ENCODE assay signal across 31 cellular contexts in genomic region chr5:110062246-110062645, GRCh38.
"Had no signal": no experiment of that assay in that cellular context is flagged by ENCODE, and none has a peak within 500 bp of the region (broad histone marks: within the 10 kb centered on the region; RNA-seq: fewer than 3 reads in every experiment).

No MANE protein-coding gene starts in this region.

- ATAC-seq: activated CD8-positive, alpha-beta T cell treated with anti-CD3 and anti-CD28 coated beads for 36 hours; activated naive CD4-positive, alpha-beta T cell treated with anti-CD3 and anti-CD28 coated beads, Interleukin-2, amount 50 U/mL, for 72 hours; activated T-cell treated with anti-CD3 and anti-CD28 coated beads, Interleukin-2, amount 50 U/mL, for 4 hours; activated T-cell treated with anti-CD3 and anti-CD28 coated beads, Interleukin-2, amount 50 U/mL, for 72 hours; activated T-helper 17 cell treated with anti-CD3 and anti-CD28 coated beads, Interleukin-2, amount 50 U/mL, for 72 hours had no signal

- DNase-seq: activated B cell treated with CpG ODN at 0.5 μM for 24 hours; activated CD4-positive, alpha-beta memory T cell treated with anti-CD3 and anti-CD28 coated beads for 36 hours; activated CD4-positive, alpha-beta T cell treated with anti-CD3 and anti-CD28 coated beads for 4 hours; activated CD4-positive, alpha-beta T cell treated with anti-CD3 and anti-CD28 coated beads, Interleukin-2, amount 10 ng/mL, durations not matched to agents 24 days and 14 days; activated CD4-positive, alpha-beta T cell treated with anti-CD3 and anti-CD28 coated beads, Interleukin-2, amount 50 U/mL, for 1 hour; activated CD4-positive, alpha-beta T cell treated with anti-CD3 and anti-CD28 coated beads, Interleukin-2, amount 50 U/mL, for 4 hours; activated CD4-positive, CD25-positive, alpha-beta regulatory T cell treated with anti-CD3 and anti-CD28 coated beads, Interleukin-2, amount 50 U/mL, for 72 hours; activated CD8-positive, alpha-beta memory T cell treated with anti-CD3 and anti-CD28 coated beads, Interleukin-2, amount 50 U/mL, for 4 hours; activated CD8-positive, alpha-beta T cell treated with anti-CD3 and anti-CD28 coated beads for 36 hours; activated effector memory CD4-positive, alpha-beta T cell treated with anti-CD3 and anti-CD28 coated beads, Interleukin-2, amount 50 U/mL, for 16 hours; activated gamma-delta T cell treated with Interleukin-2 at 50 U/mL for 16 hours; activated naive CD4-positive, alpha-beta T cell; activated naive CD4-positive, alpha-beta T cell treated with anti-CD3 and anti-CD28 coated beads for 36 hours; activated naive CD4-positive, alpha-beta T cell treated with anti-CD3 and anti-CD28 coated beads, Interleukin-2, amount 50 U/mL, for 16 hours; activated naive CD8-positive, alpha-beta T cell treated with anti-CD3 and anti-CD28 coated beads for 36 hours; activated T-cell treated with anti-CD3 and anti-CD28 coated beads for 4 hours; activated T-cell treated with anti-CD3 and anti-CD28 coated beads, Interleukin-2, amount 50 U/mL, for 1 hour; activated T-cell treated with anti-CD3 and anti-CD28 coated beads, Interleukin-2, amount 50 U/mL, for 4 hours; activated T-cell treated with anti-CD3 and anti-CD28 coated beads, Interleukin-2, amount 50 U/mL, for 72 hours; adrenal gland; amniotic stem cell; aorta; central memory CD4-positive, alpha-beta T cell; SW 1271; T-helper 1 cell; T-helper 9 cell had no signal

- H3K36me3 ChIP-seq: adrenal gland, breast epithelium had no signal

- FAIRE-seq: TTC549 had no signal

- H3K27me3 ChIP-seq: adrenal gland, breast epithelium had no signal

- H3K4me1 ChIP-seq: adrenal gland, breast epithelium had no signal

- H3K4me3 ChIP-seq: adrenal gland, breast epithelium had no signal

- H3K27ac ChIP-seq: adrenal gland, breast epithelium, VCaP had no signal

- H3K9me3 ChIP-seq: adrenal gland, breast epithelium had no signal
